Comparison of ENCODE assay signal across 9 cellular contexts in genomic region chr11:2825261-2825885, GRCh38.
DNase-seq lines count a peak whose midpoint lies in the region; ATAC-seq, FAIRE-seq and TF ChIP-seq lines count a peak whose summit lies in the region.
"Had no signal": no experiment of that assay in that cellular context is flagged by ENCODE, and none has a peak within 500 bp of the region (broad histone marks: within the 10 kb centered on the region; RNA-seq: fewer than 3 reads in every experiment).

No MANE protein-coding gene starts in this region.

- no peak overlapping the region for H2AFZ ChIP-seq in neural progenitor cell (replicated peaks)

- no peak for DNase-seq in A549 (ENCODE audit: low read depth in 1 of 2, low spot score in 1 of 2)
- peak; percentile 26 to 78 (median 65) for DNase-seq in Peyer's patch
- peak; percentile 69 for DNase-seq in fibroblast of pulmonary artery (ENCODE audit: low read depth)
- no peak for DNase-seq in neural progenitor cell (ENCODE audit: low spot score)
- DNase-seq in islet precursor cell: no peak
- no peak for DNase-seq in central memory CD4-positive, alpha-beta T cell

- no peak overlapping the region for H3K9ac ChIP-seq in neural progenitor cell

- peak overlapping the region; percentile 47 for H3K4me3 Mint-ChIP-seq in neural progenitor cell
- H3K4me3 Mint-ChIP-seq: B cell had no signal

- H3K4me1 ChIP-seq in A549 (peaks cover 10% of the 10 kb centered on the region; the same call in 2 of the 3 replicates), Peyer's patch (peaks cover 0 to 17% (median 0%) of the 10 kb centered on the region in 4 donors), neural progenitor cell (peaks cover 14% of the 10 kb centered on the region)

- no peak for FAIRE-seq in A549 (lab: Jason Lieb, UNC)

- 76% methylated on average over 14 of the region's 22 CpGs for WGBS in A549 (ENCODE audit: missing lambda C conversion rate)

- H3K27ac ChIP-seq in A549 (peak overlapping the region in 1 of 2 experiments; percentile 52; a peak in 2 of 6 replicates), Peyer's patch (peak overlapping the region; percentile 57 to 90 (median 68)), neural progenitor cell (no peak overlapping the region)

- H3K4me1 Mint-ChIP-seq in neural progenitor cell: peaks cover 28% of the 10 kb centered on the region
- H3K4me1 Mint-ChIP-seq: B cell had no signal

- H3F3A ChIP-seq in neural progenitor cell (ENCODE audit: low read depth): no peaks in the 10 kb centered on the region

- CTCF ChIA-PET in A549 (lab: Yijun Ruan, JAX): no interaction called here

- no peak for TF ChIP-seq EP300 in A549 (IDR thresholded peaks at IDR 0.05)

- no peak overlapping the region for H3K4me3 ChIP-seq in A549
- H3K4me3 ChIP-seq in Peyer's patch: no peak overlapping the region
- H3K4me3 ChIP-seq in fibroblast of pulmonary artery (replicated peaks; ENCODE audit: low read depth, low read length): no peak overlapping the region
- no peak overlapping the region for H3K4me3 ChIP-seq in neural progenitor cell

- POLR2A ChIA-PET in A549 (lab: Yijun Ruan, JAX): no interaction called here

- H3K79me2 ChIP-seq in neural progenitor cell (ENCODE audit: low read depth): no peaks in the 10 kb centered on the region

- H3K27me3 Mint-ChIP-seq in neural progenitor cell (ENCODE audit: insufficient read depth, low read depth): peaks cover 27% of the 10 kb centered on the region

- ATAC-seq in A549 (peak in 1 of 2 experiments; percentile 30; a peak in 3 of 6 replicates), HG02642 (IDR thresholded peaks at IDR 0.05; ENCODE audit: poor library complexity, unreplicated experiment) (no peak), HG03045 (IDR thresholded peaks at IDR 0.05; ENCODE audit: unreplicated experiment) (no peak)

- H4K20me1 ChIP-seq in neural progenitor cell (ENCODE audit: low read depth): no peaks in the 10 kb centered on the region

- TF ChIP-seq CTCF in A549 (IDR thresholded peaks at IDR 0.05) (no peak), Peyer's patch (IDR thresholded peaks at IDR 0.05) (no peak), fibroblast of pulmonary artery (IDR thresholded peaks at IDR 0.05; ENCODE audit: low read length, missing control alignments) (no peak), neural progenitor cell (IDR thresholded peaks at IDR 0.05) (no peak)

- peaks cover 47% of the 10 kb centered on the region for H3K9me3 ChIP-seq in A549
- peaks cover 0 to 6% (median 2%) of the 10 kb centered on the region in 4 donors for H3K9me3 ChIP-seq in Peyer's patch
- H3K9me3 ChIP-seq in neural progenitor cell (ENCODE audit: low read depth): peaks cover 6% of the 10 kb centered on the region

- TF ChIP-seq POLR2A in A549 (IDR thresholded peaks at IDR 0.05; ENCODE audit: low read length) (no peak), Peyer's patch (IDR thresholded peaks at IDR 0.05) (no peak)

- peaks cover 54% of the 10 kb centered on the region for H3K9me3 Mint-ChIP-seq in neural progenitor cell

- no peaks in the 10 kb centered on the region for H3K36me3 ChIP-seq in Peyer's patch
- H3K36me3 ChIP-seq in neural progenitor cell: no peaks in the 10 kb centered on the region

- peaks cover 12% of the 10 kb centered on the region for H3K36me3 Mint-ChIP-seq in neural progenitor cell

- H3K27me3 ChIP-seq in Peyer's patch: no peaks in the 10 kb centered on the region
- H3K27me3 ChIP-seq in neural progenitor cell: no peaks in the 10 kb centered on the region

- H3K27ac Mint-ChIP-seq in neural progenitor cell: peak overlapping the region; percentile 96
- H3K27ac Mint-ChIP-seq: B cell had no signal

- H3K4me2 ChIP-seq in A549 (peak overlapping the region; percentile 42; the same call in 2 of the 3 replicates), neural progenitor cell (no peak overlapping the region)

- no peak for TF ChIP-seq RAD21 in A549 (conservative IDR thresholded peaks at IDR 0.05 in 1 of 2, IDR thresholded peaks at IDR 0.05 in 1 of 2)

TF ChIP-seq in A549, 52 proteins besides CTCF, POLR2A, EP300 and RAD21:
- TF ChIP-seq ATOH8 (CRISPR knock-in tag; IDR thresholded peaks at IDR 0.05; ENCODE audit: low read depth) (no peak), POLR2AphosphoS2 (conservative IDR thresholded peaks at IDR 0.05; ENCODE audit: low read length) (no peak), GATA3 (IDR thresholded peaks at IDR 0.05; ENCODE audit: borderline replicate concordance) (no peak), SREBF2 (IDR thresholded peaks at IDR 0.05) (no peak), RNF2 (IDR thresholded peaks at IDR 0.05; ENCODE audit: borderline replicate concordance, low read depth) (no peak), KDM1A (IDR thresholded peaks at IDR 0.05; ENCODE audit: low read depth) (no peak), REST (IDR thresholded peaks at IDR 0.05) (no peak), ZNF302 (CRISPR knock-in tag; IDR thresholded peaks at IDR 0.05) (no peak), EHMT2 (IDR thresholded peaks at IDR 0.05; ENCODE audit: low read depth) (no peak), HEYL (CRISPR knock-in tag; IDR thresholded peaks at IDR 0.05) (no peak), BHLHE40 (IDR thresholded peaks at IDR 0.05; ENCODE audit: low read depth, low read length) (no peak), ZSCAN20 (CRISPR knock-in tag; IDR thresholded peaks at IDR 0.05) (no peak), NR3C1 (IDR thresholded peaks at IDR 0.05) (no peak), HOXA7 (CRISPR knock-in tag; IDR thresholded peaks at IDR 0.05) (no peak), MAZ (IDR thresholded peaks at IDR 0.05; ENCODE audit: borderline replicate concordance, low read depth, low read length) (no peak), SMC3 (IDR thresholded peaks at IDR 0.05) (no peak)

Comparison
In these comparisons a context has a peak if more than half of its experiments do, and no peak if none do; other contexts are left out.
1. DNase-seq: peak in Peyer's patch (3 of 3) and fibroblast of pulmonary artery (single experiment); none in A549 (0 of 2), neural progenitor cell (single experiment), islet precursor cell (single experiment) and central memory CD4-positive, alpha-beta T cell (single experiment).